1 cellular context compared by ENCODE assay signal in the genomic region with DNA sequence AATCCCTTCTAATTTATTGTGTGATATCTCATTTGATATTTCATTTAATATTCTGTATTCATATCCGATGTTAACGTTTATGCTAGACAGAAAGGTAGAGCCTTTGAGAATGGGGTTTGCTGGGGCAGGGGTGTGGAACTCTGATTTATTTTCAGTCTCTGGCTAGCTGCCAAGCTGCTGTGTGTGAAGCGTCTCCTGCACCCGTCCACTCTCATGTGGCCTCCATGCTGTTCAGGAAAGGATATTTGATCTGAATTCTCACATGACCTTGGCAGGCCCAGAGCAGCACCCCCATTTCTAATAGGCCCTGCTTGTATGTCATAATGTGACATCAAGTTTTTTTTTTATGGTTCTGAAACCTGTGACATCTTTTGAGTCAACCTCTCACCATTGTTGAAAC.
TF ChIP-seq lines count a peak whose summit lies in the region.

No MANE protein-coding gene starts in this region.

TF ChIP-seq in liver, 16 proteins besides CTCF, POLR2A, EP300 and RAD21 (continued from another document):
- TF ChIP-seq GABPA (IDR thresholded peaks at IDR 0.05 in 1 of 2, conservative IDR thresholded peaks at IDR 0.05 in 1 of 2) (no peak), FOXA2 (IDR thresholded peaks at IDR 0.05) (no peak), FOXA1 (IDR thresholded peaks at IDR 0.05) (no peak)
